8 cellular contexts compared by ENCODE assay signal in genomic region chr2:235669269-235669831, GRCh38.
DNase-seq lines count a peak whose midpoint lies in the region; ATAC-seq and TF ChIP-seq lines count a peak whose summit lies in the region.

No MANE protein-coding gene starts in this region.

- ATAC-seq in psoas muscle, result peak; percentile 81 to 86 (median 82)
- no peak for ATAC-seq in HG02623 (IDR thresholded peaks at IDR 0.05; ENCODE audit: unreplicated experiment)

- H3K4me1 ChIP-seq in psoas muscle, result peaks cover 22% of the 10 kb centered on the region

- H3K4me3 Mint-ChIP-seq in brain, result peak overlapping the region; percentile 74 to 88 (median 80)

- no peaks in the 10 kb centered on the region for H3K9me3 ChIP-seq in psoas muscle

- H3K27ac Mint-ChIP-seq in brain, result peak overlapping the region; percentile 61 to 86 (median 66)

- H3K36me3 Mint-ChIP-seq in brain, result no peaks in the 10 kb centered on the region

- peaks cover 71% of the 10 kb centered on the region for H3K4me1 Mint-ChIP-seq in brain

- peaks cover 0 to 1% (median 0%) of the 10 kb centered on the region in 3 donors for H3K27me3 ChIP-seq in psoas muscle (ENCODE audit: insufficient read depth in 3 of 3, low read length in 2 of 3)

- intact Hi-C loops in psoas muscle (cut with DNase I), result loop anchor here in 1 of 2 donors (10.0 kb wide), 1 partner anchor 175 kb away; the partner anchor contains the start of gene AGAP1

- no peaks in the 10 kb centered on the region for H3K36me3 ChIP-seq in psoas muscle (ENCODE audit: insufficient read depth in 1 of 2, low read depth in 1 of 2)

- no peak overlapping the region for H3K27ac ChIP-seq in psoas muscle

- DNase-seq in AG10803 (ENCODE audit: low read depth) (peak; percentile 74), HPDE6-E6E7 (ENCODE audit: extremely low spot score) (peak; percentile 45), SHP77 (lab: John Stamatoyannopoulos, UW) (peak; percentile 64 to 79), hypothalamus (lab: John Stamatoyannopoulos, UW) (peak in 45 of 51 donors; percentile 25 to 88 (median 63)), psoas muscle (peak; percentile 83 to 86), NOMO-1 treated with DMSO at 0.1 percent for 48 hours (lab: John Stamatoyannopoulos, UW; ENCODE audit: unreplicated experiment) (no peak)

- no peak for TF ChIP-seq CTCF in AG10803 (conservative IDR thresholded peaks at IDR 0.05; ENCODE audit: low read length)
- TF ChIP-seq CTCF in brain (conservative IDR thresholded peaks at IDR 0.05), result no peak
- TF ChIP-seq CTCF in psoas muscle (IDR thresholded peaks at IDR 0.05), result no peak

- H3K9me3 Mint-ChIP-seq in brain, result peaks cover 0 to 3% (median 0%) of the 10 kb centered on the region in 5 experiments

- WGBS in psoas muscle, 3 donors, result 0 to 1% (median 1%) methylated on average over 33 to 77 of the region's 77 CpGs

- H3K4me3 ChIP-seq in AG10803 (ENCODE audit: low read length), result peak overlapping the region; percentile 44
- peak overlapping the region; percentile 66 for H3K4me3 ChIP-seq in psoas muscle

- H3K27me3 Mint-ChIP-seq in brain, result peaks cover 12% of the 10 kb centered on the region
